ENCODE assay signal across 16 cellular contexts in genomic region chr5:1547236-1547635, GRCh38.
"Had no signal": no experiment of that assay in that cellular context is flagged by ENCODE, and none has a peak within 500 bp of the region (broad histone marks: within the 10 kb centered on the region; RNA-seq: fewer than 3 reads in every experiment).

No MANE protein-coding gene starts in this region.

- H3K4me3 ChIP-seq: heart left ventricle, left lung had no signal

- H3K9me3 ChIP-seq: heart left ventricle, left lung, neutrophil had no signal

- H3K27me3 Mint-ChIP-seq: stimulated activated naive CD8-positive, alpha-beta T cell treated with anti-CD3 and anti-CD28 coated beads, Interleukin-15, amount 100 ng/mL, for 72 hours had no signal

- H3K36me3 Mint-ChIP-seq: natural killer cell had no signal

- ATAC-seq: activated naive CD8-positive, alpha-beta T cell treated with anti-CD3 and anti-CD28 coated beads, Interleukin-2, amount 50 U/mL, for 24 hours; activated T-helper 17 cell treated with anti-CD3 and anti-CD28 coated beads, Interleukin-2, amount 50 U/mL, for 72 hours; heart left ventricle; natural killer cell; right cardiac atrium; stimulated activated naive CD8-positive, alpha-beta T cell treated with anti-CD3 and anti-CD28 coated beads, Interleukin-15, amount 100 ng/mL, for 72 hours had no signal

- H3K4me1 Mint-ChIP-seq: activated naive CD8-positive, alpha-beta T cell treated with anti-CD3 and anti-CD28 coated beads, Interleukin-2, amount 50 U/mL, for 24 hours; stimulated activated naive CD8-positive, alpha-beta T cell treated with anti-CD3 and anti-CD28 coated beads, Interleukin-15, amount 100 ng/mL, for 72 hours had no signal

- H3K27ac ChIP-seq: epithelial cell of prostate, heart left ventricle, neutrophil had no signal

- DNase-seq: activated CD4-positive, alpha-beta T cell treated with anti-CD3 and anti-CD28 coated beads for 4 hours; activated naive CD4-positive, alpha-beta T cell treated with anti-CD3 and anti-CD28 coated beads for 36 hours; activated naive CD8-positive, alpha-beta T cell treated with anti-CD3 and anti-CD28 coated beads, Interleukin-2, amount 50 U/mL, for 24 hours; cerebellar nuclear complex; dermis blood vessel endothelial cell; left lung; mesenchymal stem cell; natural killer cell; stimulated activated naive CD8-positive, alpha-beta T cell treated with anti-CD3 and anti-CD28 coated beads, Interleukin-15, amount 100 ng/mL, for 72 hours had no signal

- H3K27me3 ChIP-seq: heart left ventricle, left lung had no signal

- H3K4me3 Mint-ChIP-seq: activated naive CD4-positive, alpha-beta T cell treated with anti-CD3 and anti-CD28 coated beads for 36 hours; activated naive CD8-positive, alpha-beta T cell treated with anti-CD3 and anti-CD28 coated beads, Interleukin-2, amount 50 U/mL, for 24 hours; activated T-helper 17 cell treated with anti-CD3 and anti-CD28 coated beads, Interleukin-2, amount 50 U/mL, for 72 hours; natural killer cell; stimulated activated naive CD8-positive, alpha-beta T cell treated with anti-CD3 and anti-CD28 coated beads, Interleukin-15, amount 100 ng/mL, for 72 hours; T-helper 1 cell treated with Interleukin-12 subunit alpha and Interleukin-12 subunit beta and Interleukin-4 antibody, amounts not matched to agents 30 μg/mL and 1 μg/mL, for 36 hours had no signal

- H3K9me3 Mint-ChIP-seq: activated naive CD4-positive, alpha-beta T cell treated with anti-CD3 and anti-CD28 coated beads for 36 hours; activated naive CD8-positive, alpha-beta T cell treated with anti-CD3 and anti-CD28 coated beads, Interleukin-2, amount 50 U/mL, for 24 hours; activated T-helper 17 cell treated with anti-CD3 and anti-CD28 coated beads, Interleukin-2, amount 50 U/mL, for 72 hours; natural killer cell; stimulated activated naive CD8-positive, alpha-beta T cell treated with anti-CD3 and anti-CD28 coated beads, Interleukin-15, amount 100 ng/mL, for 72 hours; T-helper 1 cell treated with Interleukin-12 subunit alpha and Interleukin-12 subunit beta and Interleukin-4 antibody, amounts not matched to agents 30 μg/mL and 1 μg/mL, for 36 hours had no signal

- H3K36me3 ChIP-seq: heart left ventricle, left lung, neutrophil had no signal

- H3K27ac Mint-ChIP-seq: activated naive CD4-positive, alpha-beta T cell treated with anti-CD3 and anti-CD28 coated beads for 36 hours; activated naive CD8-positive, alpha-beta T cell treated with anti-CD3 and anti-CD28 coated beads, Interleukin-2, amount 50 U/mL, for 24 hours; activated T-helper 17 cell treated with anti-CD3 and anti-CD28 coated beads, Interleukin-2, amount 50 U/mL, for 72 hours; natural killer cell; progenitor cell of endocrine pancreas; stimulated activated naive CD8-positive, alpha-beta T cell treated with anti-CD3 and anti-CD28 coated beads, Interleukin-15, amount 100 ng/mL, for 72 hours; T-helper 1 cell treated with Interleukin-12 subunit alpha and Interleukin-12 subunit beta and Interleukin-4 antibody, amounts not matched to agents 30 μg/mL and 1 μg/mL, for 36 hours had no signal
